Comparison of ENCODE assay signal across 25 cellular contexts in genomic region chr6:147167576-147168461, GRCh38. TPM values are rescaled to one million over a fixed set of nuclear protein-coding genes. Genes with fewer than 3 reads are reported as not detected.
DNase-seq lines count a peak whose midpoint lies in the region; ATAC-seq, FAIRE-seq and TF ChIP-seq lines count a peak whose summit lies in the region.
"Had no signal": no experiment of that assay in that cellular context is flagged by ENCODE, and none has a peak within 500 bp of the region (broad histone marks: within the 10 kb centered on the region; RNA-seq: fewer than 3 reads in every experiment).

No MANE protein-coding gene starts in this region.

- no peaks in the 10 kb centered on the region for H3K9me3 Mint-ChIP-seq in brain
- H3K9me3 Mint-ChIP-seq in stimulated activated effector memory CD8-positive, alpha-beta T cell treated with anti-CD3 and anti-CD28 coated beads, Interleukin-12 subunit alpha, Interleukin-12 subunit beta, amount 100 ng/mL, for 72 hours: no peaks in the 10 kb centered on the region
- H3K9me3 Mint-ChIP-seq: CD4-positive, alpha-beta T cell; neural progenitor cell had no signal

- peaks cover 15% of the 10 kb centered on the region for H3K4me1 Mint-ChIP-seq in brain
- no peaks in the 10 kb centered on the region for H3K4me1 Mint-ChIP-seq in stimulated activated effector memory CD8-positive, alpha-beta T cell treated with anti-CD3 and anti-CD28 coated beads, Interleukin-12 subunit alpha, Interleukin-12 subunit beta, amount 100 ng/mL, for 72 hours
- H3K4me1 Mint-ChIP-seq: activated naive CD8-positive, alpha-beta T cell treated with anti-CD3 and anti-CD28 coated beads, Interleukin-2, amount 10 ng/mL, durations not matched to agents 7 days and 5 days; neural progenitor cell had no signal

- H3K27ac ChIP-seq in temporal lobe (ENCODE audit: low read depth, low read length): peak overlapping the region; percentile 44
- H3K27ac ChIP-seq: 22Rv1, foreskin keratinocyte, heart right ventricle, HL-60, neural progenitor cell, thyroid gland had no signal

- DNase-seq in NCI-H82 (lab: John Stamatoyannopoulos, UW) (peak; percentile 30), NCI-H82 treated with DMSO at 0.1 percent for 48 hours (lab: John Stamatoyannopoulos, UW; ENCODE audit: unreplicated experiment) (no peak), NCI-H1930 (lab: John Stamatoyannopoulos, UW) (no peak)
- no peak for DNase-seq in stimulated activated effector memory CD8-positive, alpha-beta T cell treated with anti-CD3 and anti-CD28 coated beads, Interleukin-12 subunit alpha, Interleukin-12 subunit beta, amount 100 ng/mL, for 72 hours (ENCODE audit: low spot score in 2 of 2)
- DNase-seq: activated effector memory CD4-positive, alpha-beta T cell treated with anti-CD3 and anti-CD28 coated beads, Interleukin-2, amount 50 U/mL, for 16 hours; activated naive CD8-positive, alpha-beta T cell treated with anti-CD3 and anti-CD28 coated beads, Interleukin-2, amount 10 ng/mL, durations not matched to agents 7 days and 5 days; CD4-positive, alpha-beta T cell; effector CD8-positive, alpha-beta T cell; foreskin keratinocyte; heart right ventricle; NCI-H1092 treated with DMSO at 0.1 percent for 48 hours; NCI-H187 treated with DMSO at 0.1 percent for 48 hours; NCI-H524 treated with DMSO at 0.1 percent for 48 hours; stimulated activated naive CD8-positive, alpha-beta T cell treated with anti-CD3 and anti-CD28 coated beads, Interleukin-15, Interleukin-2, amounts not matched to agents 100 U/mL and 50 U/mL, for 24 hours; T-helper 2 cell; thyroid gland had no signal

- peak overlapping the region in 2 of 5 experiments; percentile 30 to 45 for H3K4me3 Mint-ChIP-seq in brain
- no peak overlapping the region for H3K4me3 Mint-ChIP-seq in stimulated activated effector memory CD8-positive, alpha-beta T cell treated with anti-CD3 and anti-CD28 coated beads, Interleukin-12 subunit alpha, Interleukin-12 subunit beta, amount 100 ng/mL, for 72 hours
- H3K4me3 Mint-ChIP-seq: activated naive CD8-positive, alpha-beta T cell treated with anti-CD3 and anti-CD28 coated beads, Interleukin-2, amount 10 ng/mL, durations not matched to agents 7 days and 5 days; CD4-positive, alpha-beta T cell; neural progenitor cell had no signal

- H3K27ac Mint-ChIP-seq in brain: peak overlapping the region in 3 of 5 experiments; percentile 31 to 83 (median 72)
- H3K27ac Mint-ChIP-seq in stimulated activated effector memory CD8-positive, alpha-beta T cell treated with anti-CD3 and anti-CD28 coated beads, Interleukin-12 subunit alpha, Interleukin-12 subunit beta, amount 100 ng/mL, for 72 hours: no peak overlapping the region
- H3K27ac Mint-ChIP-seq: activated naive CD8-positive, alpha-beta T cell treated with anti-CD3 and anti-CD28 coated beads, Interleukin-2, amount 10 ng/mL, durations not matched to agents 7 days and 5 days; CD4-positive, alpha-beta T cell; neural progenitor cell; progenitor cell of endocrine pancreas had no signal

- ATAC-seq in HG02763 (IDR thresholded peaks at IDR 0.05; ENCODE audit: unreplicated experiment): no peak
- ATAC-seq in stimulated activated effector memory CD8-positive, alpha-beta T cell treated with anti-CD3 and anti-CD28 coated beads, Interleukin-12 subunit alpha, Interleukin-12 subunit beta, amount 100 ng/mL, for 72 hours: no peak
- ATAC-seq: foreskin keratinocyte; GM12878; heart right ventricle; stimulated activated naive CD8-positive, alpha-beta T cell treated with anti-CD3 and anti-CD28 coated beads, Interleukin-15, Interleukin-2, amounts not matched to agents 100 U/mL and 50 U/mL, for 24 hours had no signal

- no peaks in the 10 kb centered on the region for H3K36me3 Mint-ChIP-seq in brain
- H3K36me3 Mint-ChIP-seq in stimulated activated effector memory CD8-positive, alpha-beta T cell treated with anti-CD3 and anti-CD28 coated beads, Interleukin-12 subunit alpha, Interleukin-12 subunit beta, amount 100 ng/mL, for 72 hours: no peaks in the 10 kb centered on the region
- H3K36me3 Mint-ChIP-seq: activated naive CD8-positive, alpha-beta T cell treated with anti-CD3 and anti-CD28 coated beads, Interleukin-2, amount 10 ng/mL, durations not matched to agents 7 days and 5 days; neural progenitor cell had no signal

- peak; percentile 30 for FAIRE-seq in islet of Langerhans (lab: Jason Lieb, UNC)
- FAIRE-seq: GM12878 had no signal

- no peaks in the 10 kb centered on the region for H3K27me3 Mint-ChIP-seq in brain
- H3K27me3 Mint-ChIP-seq: activated naive CD8-positive, alpha-beta T cell treated with anti-CD3 and anti-CD28 coated beads, Interleukin-2, amount 10 ng/mL, durations not matched to agents 7 days and 5 days; CD4-positive, alpha-beta T cell; progenitor cell of endocrine pancreas had no signal

- TF ChIP-seq CTCF in brain (conservative IDR thresholded peaks at IDR 0.05): no peak

RNA-seq across cellular contexts. Expression of gene STXBP5, which starts 36.4 kb away (rescaled TPM):
- 4.6 TPM for polyA plus RNA-seq in brain (ENCODE audit: insufficient read depth, low read depth, low replicate concordance)
- total RNA-seq in temporal lobe: 104 TPM
